In the genomic region with DNA sequence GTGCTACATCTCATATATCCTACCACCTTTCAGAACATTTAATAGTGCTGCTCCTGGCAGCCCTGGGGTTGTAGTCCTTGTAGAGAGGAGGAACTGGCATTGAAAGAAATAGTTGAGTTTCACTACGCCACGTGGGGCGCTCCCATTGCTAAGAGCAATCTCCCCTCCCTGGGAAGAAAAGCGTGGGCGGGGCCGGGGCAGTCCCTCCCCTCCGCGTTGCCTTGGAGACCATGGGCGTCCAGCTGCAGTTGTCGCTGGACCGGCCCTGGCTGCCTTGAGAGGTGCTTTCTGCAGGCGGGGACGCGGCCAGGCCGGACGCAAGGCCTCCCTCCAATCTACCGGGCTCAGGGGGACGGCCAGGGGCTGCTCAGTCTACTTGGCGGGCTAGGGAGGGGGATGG, we compare ENCODE assay signal across 8 cellular contexts. TPM values are rescaled to one million over a fixed set of nuclear protein-coding genes. Genes with fewer than 3 reads are reported as not detected.
A peak's percentile ranks its signal among the peaks of the same experiment; 100 is the strongest.
DNase-seq lines count a peak whose midpoint lies in the region; ATAC-seq and TF ChIP-seq lines count a peak whose summit lies in the region.

No MANE protein-coding gene starts in this region.

- H3K4me1 ChIP-seq in iPS-15b (ENCODE audit: control insufficient read depth, insufficient read depth, low read length) (peaks cover 4% of the 10 kb centered on the region), skeletal muscle satellite cell (ENCODE audit: control insufficient read depth, insufficient read depth, low read length) (peaks cover 26% of the 10 kb centered on the region)

- H3K4me2 ChIP-seq in skeletal muscle satellite cell (ENCODE audit: low read length), result peak overlapping the region; percentile 66

- in situ Hi-C loops in astrocyte of the cerebellum (cut with HindIII; ENCODE audit: low sequenced_read_pairs), result no loop called here

- TF ChIP-seq CTCF in astrocyte of the cerebellum (IDR thresholded peaks at IDR 0.05; ENCODE audit: low read depth, low read length, missing control alignments), result peak; percentile 43

- ATAC-seq in HG03432 (IDR thresholded peaks at IDR 0.05; ENCODE audit: unreplicated experiment), result no peak

- no peaks in the 10 kb centered on the region for H3K27me3 ChIP-seq in iPS-15b (ENCODE audit: control insufficient read depth, insufficient read depth, low read length)
- H3K27me3 ChIP-seq in skeletal muscle satellite cell (ENCODE audit: control insufficient read depth, insufficient read depth, low read length), result no peaks in the 10 kb centered on the region

- no peaks in the 10 kb centered on the region for H3K36me3 ChIP-seq in iPS-15b (ENCODE audit: control insufficient read depth, insufficient read depth, low read length)
- H3K36me3 ChIP-seq in skeletal muscle satellite cell (ENCODE audit: insufficient read depth, low read length), result no peaks in the 10 kb centered on the region

- H3K9ac ChIP-seq in iPS-15b (ENCODE audit: low read depth, low read length) (no peak overlapping the region), skeletal muscle satellite cell (ENCODE audit: low read depth, low read length) (no peak overlapping the region)

- DNase-seq in GM04504 (ENCODE audit: low read depth), result peak; percentile 14
- peak; percentile 49 for DNase-seq in astrocyte of the cerebellum (ENCODE audit: low read depth)
- DNase-seq in T1000 (lab: John Stamatoyannopoulos, UW), result no peak
- no peak for DNase-seq in stimulated activated naive CD4-positive, alpha-beta T cell treated with Interleukin-2 at 50 U/mL for 16 hours (lab: John Stamatoyannopoulos, UW)
- no peak for DNase-seq in T-helper 9 cell

- H3K4me3 ChIP-seq in astrocyte of the cerebellum (ENCODE audit: low read depth, low read length), result peak overlapping the region; percentile 29
- H3K4me3 ChIP-seq in iPS-15b (ENCODE audit: low read depth, low read length), result peak overlapping the region; percentile 47
- peak overlapping the region; percentile 43 for H3K4me3 ChIP-seq in skeletal muscle satellite cell (ENCODE audit: low read length)

- H3K9me3 ChIP-seq in iPS-15b (ENCODE audit: control insufficient read depth, insufficient read depth, low read length) (no peaks in the 10 kb centered on the region), skeletal muscle satellite cell (replicated peaks; ENCODE audit: low read length) (no peaks in the 10 kb centered on the region)

RNA-seq across cellular contexts. Expression of a gene that starts 0.4 kb away (rescaled TPM):
- 0.51 and 2.0 TPM in 2 replicates for total RNA-seq in skeletal muscle satellite cell (2012; rRNA removed)

Comparison
In these comparisons a context has a peak if more than half of its experiments do, and no peak if none do; other contexts are left out.
1. DNase-seq: peak in GM04504 (single experiment) and astrocyte of the cerebellum (single experiment); none in T1000 (single experiment), stimulated activated naive CD4-positive, alpha-beta T cell treated with Interleukin-2 at 50 U/mL for 16 hours (single experiment) and T-helper 9 cell (single experiment).
2. Peak in every context shown above with its lines, with median percentiles within 50 percentile points of each other: H3K4me3 ChIP-seq.